In genomic region chr6:85640806-85641205, GRCh38 we compare ENCODE assay signal across 8 cellular contexts. TPM values are rescaled to one million over a fixed set of nuclear protein-coding genes. Genes with fewer than 3 reads are reported as not detected.
A peak's percentile ranks its signal among the peaks of the same experiment; 100 is the strongest.
DNase-seq lines count a peak whose midpoint lies in the region; ATAC-seq and TF ChIP-seq lines count a peak whose summit lies in the region.

No MANE protein-coding gene starts in this region.

- ATAC-seq in RWPE2 (ENCODE audit: low read depth) (no peak), HG03457 (IDR thresholded peaks at IDR 0.05; ENCODE audit: unreplicated experiment) (no peak), HG02798 (IDR thresholded peaks at IDR 0.05; ENCODE audit: poor library complexity, unreplicated experiment) (no peak)

- 74 to 77% methylated on average over 3 of the region's 3 CpGs for WGBS in GM23248 (ENCODE audit: low coverage in 1 of 2, low lambda C conversion rate in 2 of 2, missing lambda C conversion rate in 2 of 2), 2 experiments

- peaks cover 47% of the 10 kb centered on the region for H3K36me3 ChIP-seq in GM23248 (ENCODE audit: low read depth)
- H3K36me3 ChIP-seq in RWPE2 (ENCODE audit: low read depth): peaks cover 59% of the 10 kb centered on the region
- peaks cover 12% of the 10 kb centered on the region for H3K36me3 ChIP-seq in rectal smooth muscle tissue (ENCODE audit: control insufficient read depth, insufficient read depth, low read length)

- in situ Hi-C loops in GM23248 (cut with MboI): no loop called here

- no peak overlapping the region; the same call in 1 of the 2 replicates for H3K27ac ChIP-seq in GM23248
- H3K27ac ChIP-seq in RWPE2 (ENCODE audit: poor library complexity, severe bottlenecking): no peak overlapping the region
- no peak overlapping the region for H3K27ac ChIP-seq in rectal smooth muscle tissue (ENCODE audit: low read depth, low read length)

- H3K4me3 ChIP-seq in GM23248 (peak overlapping the region; percentile 98), RWPE2 (ENCODE audit: severe bottlenecking) (peak overlapping the region; percentile 94), fibroblast of mammary gland (ENCODE audit: control insufficient read depth, low read depth, low read length) (peak overlapping the region; percentile 99), rectal smooth muscle tissue (ENCODE audit: low read length) (peak overlapping the region; percentile 7)

- H3K27me3 ChIP-seq in GM23248 (replicated peaks; ENCODE audit: insufficient read depth) (no peaks in the 10 kb centered on the region), RWPE2 (ENCODE audit: insufficient read depth, poor library complexity, severe bottlenecking) (no peaks in the 10 kb centered on the region), rectal smooth muscle tissue (ENCODE audit: control insufficient read depth, insufficient read depth, low read length) (no peaks in the 10 kb centered on the region)

- H3K79me2 ChIP-seq in GM23248 (ENCODE audit: insufficient read depth): peaks cover 69% of the 10 kb centered on the region

- H2AFZ ChIP-seq in GM23248: no peak overlapping the region

- no peak for TF ChIP-seq CTCF in RWPE2 (IDR thresholded peaks at IDR 0.05; ENCODE audit: poor library complexity, severe bottlenecking)
- TF ChIP-seq CTCF in fibroblast of mammary gland (conservative IDR thresholded peaks at IDR 0.05; ENCODE audit: control insufficient read depth, insufficient read depth, low read depth, low read length): no peak

- H3K9me3 ChIP-seq in GM23248 (ENCODE audit: low read depth): no peaks in the 10 kb centered on the region
- H3K9me3 ChIP-seq in RWPE2 (ENCODE audit: severe bottlenecking): no peaks in the 10 kb centered on the region

- DNase-seq in GM23248 (peak; percentile 24), RWPE2 (ENCODE audit: low spot score) (no peak), fibroblast of mammary gland (ENCODE audit: low read depth) (peak; percentile 9), SW 1271 (lab: John Stamatoyannopoulos, UW) (no peak), glomerular visceral epithelial cell (ENCODE audit: extremely low spot score) (no peak)

- H3K9ac ChIP-seq in GM23248 (peak overlapping the region; percentile 100), rectal smooth muscle tissue (ENCODE audit: low read length) (no peak overlapping the region)

- no peaks in the 10 kb centered on the region for H3K9me2 ChIP-seq in GM23248 (ENCODE audit: insufficient read depth)

- H4K20me1 ChIP-seq in GM23248 (ENCODE audit: insufficient read depth): peaks cover 37% of the 10 kb centered on the region

- peaks cover 33% of the 10 kb centered on the region for H3F3A ChIP-seq in GM23248 (ENCODE audit: insufficient read depth)

- peaks cover 46% of the 10 kb centered on the region for H3K4me1 ChIP-seq in GM23248 (ENCODE audit: insufficient read depth)
- H3K4me1 ChIP-seq in RWPE2 (ENCODE audit: insufficient read depth, poor library complexity, severe bottlenecking): peaks cover 26% of the 10 kb centered on the region
- H3K4me1 ChIP-seq in rectal smooth muscle tissue (ENCODE audit: control insufficient read depth, insufficient read depth, low read length): peaks cover 19% of the 10 kb centered on the region

- H3K4me2 ChIP-seq in GM23248 (ENCODE audit: unreplicated experiment): peak overlapping the region; percentile 92

RNA-seq across cellular contexts. Expression of gene SYNCRIP, which starts 1.9 kb away (rescaled TPM):
- total RNA-seq in GM23248 (2014; rRNA removed; shearing (Covaris generic)): 77.9 and 99.0 TPM in 2 replicates
- polyA plus RNA-seq in GM23248 (2016; fragmentation: Nextera tagmentation; extraction: Ambion mirVana): 138 and 150 TPM in 2 replicates

RNA-seq across cellular contexts. Expression of gene SNX14, which starts 47.1 kb away (rescaled TPM):
- total RNA-seq in GM23248 (2014; rRNA removed; shearing (Covaris generic)): 70.1 and 72.4 TPM in 2 replicates
- 68.3 and 70.6 TPM in 2 replicates for polyA plus RNA-seq in GM23248 (2016; fragmentation: Nextera tagmentation; extraction: Ambion mirVana)

Comparison
In these comparisons a context has a peak if more than half of its experiments do, and no peak if none do; other contexts are left out.
1. DNase-seq: peak in GM23248 (single experiment) and fibroblast of mammary gland (single experiment); none in RWPE2 (single experiment), SW 1271 (0 of 2) and glomerular visceral epithelial cell (single experiment).
2. H3K4me3 ChIP-seq: peak in every context shown above with its lines; median percentile 99 in fibroblast of mammary gland; 98 in GM23248; 94 in RWPE2; 7 in rectal smooth muscle tissue.